Comparison of ENCODE assay signal across 22 cellular contexts in genomic region chr9:119763260-119763659, GRCh38.
DNase-seq lines count a peak whose midpoint lies in the region; ATAC-seq and TF ChIP-seq lines count a peak whose summit lies in the region.
"Had no signal": no experiment of that assay in that cellular context is flagged by ENCODE, and none has a peak within 500 bp of the region (broad histone marks: within the 10 kb centered on the region; RNA-seq: fewer than 3 reads in every experiment).

No MANE protein-coding gene starts in this region.

- H3K9me3 ChIP-seq in DOHH2 (ENCODE audit: control insufficient read depth, insufficient read depth, low read length), result no peaks in the 10 kb centered on the region
- no peaks in the 10 kb centered on the region for H3K9me3 ChIP-seq in SU-DHL-6 (ENCODE audit: insufficient read depth, low read length)
- no peaks in the 10 kb centered on the region for H3K9me3 ChIP-seq in testis
- H3K9me3 ChIP-seq: BE2C, Caco-2, HAP-1 had no signal

- H3K27ac ChIP-seq in DOHH2 (ENCODE audit: low read depth, low read length), result peak overlapping the region; percentile 90
- no peak overlapping the region for H3K27ac ChIP-seq in SU-DHL-6 (ENCODE audit: low read depth, low read length)
- H3K27ac ChIP-seq in testis, result no peak overlapping the region
- H3K27ac ChIP-seq: 22Rv1, C4-2B had no signal

- no peak overlapping the region for H3K9ac ChIP-seq in SU-DHL-6 (ENCODE audit: low read length)

- no peak overlapping the region for H2AFZ ChIP-seq in SU-DHL-6 (ENCODE audit: low read depth, low read length, severe bottlenecking)

- no peaks in the 10 kb centered on the region for H3K27me3 ChIP-seq in DOHH2 (ENCODE audit: control insufficient read depth, low read length)
- H3K27me3 ChIP-seq in SU-DHL-6 (ENCODE audit: low read length), result no peaks in the 10 kb centered on the region
- no peaks in the 10 kb centered on the region for H3K27me3 ChIP-seq in testis
- H3K27me3 ChIP-seq: BE2C had no signal

- TF ChIP-seq POLR2A in testis (IDR thresholded peaks at IDR 0.05), result no peak

- H3K9me2 ChIP-seq in DOHH2 (replicated peaks; ENCODE audit: control insufficient read depth, low read length) (no peaks in the 10 kb centered on the region), SU-DHL-6 (replicated peaks; ENCODE audit: insufficient read depth, low read length) (no peaks in the 10 kb centered on the region)

- no peak for TF ChIP-seq CTCF in DOHH2 (IDR thresholded peaks at IDR 0.05; ENCODE audit: low read depth, low read length, poor library complexity, severe bottlenecking)
- no peak for TF ChIP-seq CTCF in SU-DHL-6 (IDR thresholded peaks at IDR 0.05; ENCODE audit: insufficient read depth, low read length, poor library complexity, severe bottlenecking)
- no peak for TF ChIP-seq CTCF in testis (IDR thresholded peaks at IDR 0.05)

- intact Hi-C loops in testis (cut with DNase I; ENCODE audit: low total_unique reads), result no loop called here

- H4K20me1 ChIP-seq in DOHH2 (ENCODE audit: control insufficient read depth, insufficient read depth, low read depth, low read length) (no peaks in the 10 kb centered on the region), SU-DHL-6 (ENCODE audit: low read depth, low read length) (no peaks in the 10 kb centered on the region)

- H3F3A ChIP-seq in DOHH2 (ENCODE audit: control insufficient read depth, insufficient read depth), result peaks cover 8% of the 10 kb centered on the region
- peaks cover 11% of the 10 kb centered on the region for H3F3A ChIP-seq in SU-DHL-6 (ENCODE audit: insufficient read depth)

- H3K79me2 ChIP-seq in DOHH2 (ENCODE audit: control insufficient read depth, low read length) (no peaks in the 10 kb centered on the region), SU-DHL-6 (ENCODE audit: insufficient read depth, low read length) (no peaks in the 10 kb centered on the region)

- 57 to 72% methylated on average over 3 of the region's 3 CpGs for WGBS in testis, 2 donors

- H3K4me2 ChIP-seq in DOHH2 (ENCODE audit: low read length) (peak overlapping the region; percentile 66), SU-DHL-6 (ENCODE audit: low read depth, low read length, poor library complexity, severe bottlenecking) (peak overlapping the region; percentile 84)

- ATAC-seq in HG03378 (IDR thresholded peaks at IDR 0.05; ENCODE audit: unreplicated experiment), result no peak
- ATAC-seq: CD8-positive, alpha-beta T cell; GM12878 had no signal

- no peaks in the 10 kb centered on the region for H3K36me3 ChIP-seq in DOHH2 (ENCODE audit: control insufficient read depth, low read length)
- H3K36me3 ChIP-seq in SU-DHL-6 (ENCODE audit: low read length), result no peaks in the 10 kb centered on the region
- no peaks in the 10 kb centered on the region for H3K36me3 ChIP-seq in testis (ENCODE audit: low read depth, missing control alignments)
- H3K36me3 ChIP-seq: BE2C, HAP-1 had no signal

- DNase-seq in NCI-H2171 treated with DMSO at 0.1 percent for 48 hours (lab: John Stamatoyannopoulos, UW) (peak; percentile 67), NCI-H2171 (lab: John Stamatoyannopoulos, UW) (no peak), testis (no peak), AG08395 (ENCODE audit: low spot score) (no peak)
- DNase-seq: AML-193; BE2C; Caco-2; CD4-positive, CD25-positive, alpha-beta regulatory T cell; CD8-positive, alpha-beta T cell; DMS153; DND-41; EL; GDM1; GOT3; HFFc6 had no signal

- H3K4me3 ChIP-seq in DOHH2 (ENCODE audit: low read length) (peak overlapping the region; percentile 61), SU-DHL-6 (ENCODE audit: insufficient read depth, low read length, poor library complexity, severe bottlenecking) (no peak overlapping the region), testis (no peak overlapping the region)
- H3K4me3 ChIP-seq: GM12878, HAP-1 had no signal

- H3K4me1 ChIP-seq in DOHH2 (ENCODE audit: control insufficient read depth, low read length) (peaks cover 77% of the 10 kb centered on the region), testis (no peaks in the 10 kb centered on the region)
- H3K4me1 ChIP-seq: BE2C, Caco-2, HAP-1 had no signal
